ENCODE assay signal across 23 cellular contexts in genomic region chr5:112303685-112304084, GRCh38.
"Had no signal": no experiment of that assay in that cellular context is flagged by ENCODE, and none has a peak within 500 bp of the region (broad histone marks: within the 10 kb centered on the region; RNA-seq: fewer than 3 reads in every experiment).

No MANE protein-coding gene starts in this region.

- H2AFZ ChIP-seq: hepatocyte had no signal

- H3K4me1 ChIP-seq: colonic mucosa, esophagus muscularis mucosa, gastroesophageal sphincter, left lung, lower lobe of right lung had no signal

- H3K36me3 ChIP-seq: colonic mucosa, esophagus muscularis mucosa, lower lobe of right lung had no signal

- H3K27ac ChIP-seq: colonic mucosa, dorsolateral prefrontal cortex, esophagus muscularis mucosa, foreskin keratinocyte, gastroesophageal sphincter, heart left ventricle, hepatocyte, left lung, lower lobe of right lung had no signal

- H3K4me3 ChIP-seq: colonic mucosa, dorsolateral prefrontal cortex, esophagus muscularis mucosa, gastroesophageal sphincter, heart left ventricle, hepatocyte, left lung, lower lobe of right lung had no signal

- H3K79me2 ChIP-seq: hepatocyte had no signal

- ATAC-seq: foreskin keratinocyte, gastroesophageal sphincter, left colon, left lung, left ventricle myocardium superior, lower lobe of right lung had no signal

- FAIRE-seq: endothelial cell of umbilical vein, frontal cortex, kidney had no signal

- DNase-seq: colonic mucosa; dermis blood vessel endothelial cell; dorsolateral prefrontal cortex; effector CD4-positive, alpha-beta T cell; effector memory CD4-positive, alpha-beta T cell; foreskin keratinocyte; heart left ventricle; hypothalamus; immature natural killer cell; islet precursor cell; kidney; kidney glomerular epithelial cell; left colon; left lung; left ventricle myocardium superior; lower lobe of right lung; mesenchymal stem cell; midbrain had no signal

- H3K27me3 ChIP-seq: colonic mucosa, dorsolateral prefrontal cortex, esophagus muscularis mucosa, foreskin keratinocyte, gastroesophageal sphincter, heart left ventricle, hepatocyte, left lung had no signal

- H3K4me2 ChIP-seq: hepatocyte had no signal

- H3K9me3 ChIP-seq: colonic mucosa, esophagus muscularis mucosa, gastroesophageal sphincter, lower lobe of right lung had no signal
